Comparison of ENCODE assay signal across 27 cellular contexts in genomic region chr5:172064358-172064757, GRCh38. TPM values are rescaled to one million over a fixed set of nuclear protein-coding genes. Genes with fewer than 3 reads are reported as not detected.
A peak's percentile ranks its signal among the peaks of the same experiment; 100 is the strongest.
DNase-seq lines count a peak whose midpoint lies in the region; ATAC-seq and TF ChIP-seq lines count a peak whose summit lies in the region.
"Had no signal": no experiment of that assay in that cellular context is flagged by ENCODE, and none has a peak within 500 bp of the region (broad histone marks: within the 10 kb centered on the region; RNA-seq: fewer than 3 reads in every experiment).

No MANE protein-coding gene starts in this region.

- no peak overlapping the region for H2AFZ ChIP-seq in neural progenitor cell (replicated peaks)

- H3K79me2 ChIP-seq in neural progenitor cell (ENCODE audit: low read depth) = no peaks in the 10 kb centered on the region

- in situ Hi-C loops in GM13976 (cut with MboI; ENCODE audit: low sequenced_read_pairs, unreplicated experiment) = no loop called here

- no peak for ATAC-seq in effector memory CD8-positive, alpha-beta T cell (replicated peaks)
- no peak for ATAC-seq in heart right ventricle
- ATAC-seq in activated CD4-positive, CD25-positive, alpha-beta regulatory T cell treated with anti-CD3 and anti-CD28 coated beads, Interleukin-2, amount 50 U/mL, for 24 hours = no peak
- ATAC-seq: left lobe of liver had no signal

- DNase-seq in activated effector memory CD4-positive, alpha-beta T cell treated with anti-CD3 and anti-CD28 coated beads, Interleukin-2, amount 50 U/mL, for 16 hours = peak; percentile 42
- DNase-seq in activated effector memory CD4-positive, alpha-beta T cell treated with Interleukin-2 at 50 U/mL for 16 hours = no peak
- peak; percentile 12 for DNase-seq in GM13976 (ENCODE audit: low spot score)
- DNase-seq in effector memory CD8-positive, alpha-beta T cell = no peak
- DNase-seq in neural progenitor cell (ENCODE audit: low spot score) = no peak
- DNase-seq in heart right ventricle = no peak
- DNase-seq in kidney tubule cell (ENCODE audit: low spot score) = no peak
- DNase-seq: activated CD8-positive, alpha-beta memory T cell treated with anti-CD3 and anti-CD28 coated beads for 24 hours; activated naive CD4-positive, alpha-beta T cell treated with Interleukin-2 at 50 U/mL for 16 hours; activated T-cell treated with anti-CD3 and anti-CD28 coated beads, Interleukin-2, amount 50 U/mL, for 1 hour; DMS153; effector CD8-positive, alpha-beta T cell; erythroblast; KBM-7; NCI-H1105 treated with DMSO at 0.1 percent for 48 hours; NCI-H2029; NCI-H524 treated with DMSO at 0.1 percent for 48 hours; nucleus accumbens; OCI-M1; stimulated activated CD8-positive, alpha-beta memory T cell treated with anti-CD3 and anti-CD28 coated beads, Interleukin-4, amount 100 ng/mL, for 48 hours; thyroid gland had no signal

- WGBS in heart right ventricle, 2 donors = 94 to 95% methylated on average over 5 of the region's 5 CpGs

- TF ChIP-seq CTCF in GM13976 (IDR thresholded peaks at IDR 0.05; ENCODE audit: borderline replicate concordance, control extremely low read depth, extremely low read depth, insufficient read depth, missing control alignments) (no peak), neural progenitor cell (IDR thresholded peaks at IDR 0.05) (no peak), heart right ventricle (IDR thresholded peaks at IDR 0.05) (no peak)

- H3K4me3 Mint-ChIP-seq in effector memory CD8-positive, alpha-beta T cell = peak overlapping the region in 1 of 2 donors; percentile 20
- no peak overlapping the region for H3K4me3 Mint-ChIP-seq in neural progenitor cell

- H3K4me3 ChIP-seq in neural progenitor cell = no peak overlapping the region
- H3K4me3 ChIP-seq in heart right ventricle = no peak overlapping the region
- H3K4me3 ChIP-seq: HAP-1, prostate gland, right lobe of liver, SK-N-MC, thyroid gland had no signal

- H3K4me1 ChIP-seq in neural progenitor cell = peaks cover 17% of the 10 kb centered on the region
- H3K4me1 ChIP-seq in heart right ventricle = peaks cover 0 to 14% (median 0%) of the 10 kb centered on the region in 9 donors
- H3K4me1 ChIP-seq: HAP-1, prostate gland, right lobe of liver had no signal

- no peaks in the 10 kb centered on the region for H3K9me3 Mint-ChIP-seq in effector memory CD8-positive, alpha-beta T cell
- no peaks in the 10 kb centered on the region for H3K9me3 Mint-ChIP-seq in neural progenitor cell

- H3K9ac ChIP-seq in neural progenitor cell = no peak overlapping the region

- peaks cover 41 to 51% of the 10 kb centered on the region in 2 donors for H3K4me1 Mint-ChIP-seq in effector memory CD8-positive, alpha-beta T cell (ENCODE audit: low read depth in 2 of 2)
- peaks cover 23% of the 10 kb centered on the region for H3K4me1 Mint-ChIP-seq in neural progenitor cell

- H3K27ac ChIP-seq in neural progenitor cell (no peak overlapping the region), heart right ventricle (no peak overlapping the region)
- H3K27ac ChIP-seq: prostate gland, right lobe of liver, SK-N-MC, thyroid gland had no signal

- peak overlapping the region; percentile 77 to 94 for H3K27ac Mint-ChIP-seq in effector memory CD8-positive, alpha-beta T cell
- peak overlapping the region; percentile 93 for H3K27ac Mint-ChIP-seq in neural progenitor cell

- intact Hi-C loops in heart right ventricle (cut with DNase I) = no loop called here

- peaks cover 92% of the 10 kb centered on the region for H3K36me3 Mint-ChIP-seq in effector memory CD8-positive, alpha-beta T cell (ENCODE audit: insufficient read depth)
- H3K36me3 Mint-ChIP-seq in neural progenitor cell = peaks cover 20% of the 10 kb centered on the region

- peaks cover 10% of the 10 kb centered on the region for H3F3A ChIP-seq in neural progenitor cell (ENCODE audit: low read depth)

- H3K36me3 ChIP-seq in neural progenitor cell (no peaks in the 10 kb centered on the region), heart right ventricle (peaks cover 0 to 95% (median 12%) of the 10 kb centered on the region in 9 donors)
- H3K36me3 ChIP-seq: HAP-1, prostate gland had no signal

- H3K27me3 ChIP-seq in neural progenitor cell (no peaks in the 10 kb centered on the region), heart right ventricle (no peaks in the 10 kb centered on the region)
- H3K27me3 ChIP-seq: right lobe of liver, thyroid gland had no signal

- H4K20me1 ChIP-seq in neural progenitor cell (ENCODE audit: low read depth) = no peaks in the 10 kb centered on the region

- H3K27me3 Mint-ChIP-seq in effector memory CD8-positive, alpha-beta T cell = no peaks in the 10 kb centered on the region
- H3K27me3 Mint-ChIP-seq in neural progenitor cell (ENCODE audit: insufficient read depth, low read depth) = peaks cover 5% of the 10 kb centered on the region

- no peaks in the 10 kb centered on the region for H3K9me3 ChIP-seq in neural progenitor cell (ENCODE audit: low read depth)
- no peaks in the 10 kb centered on the region for H3K9me3 ChIP-seq in heart right ventricle
- H3K9me3 ChIP-seq: HAP-1, prostate gland, right lobe of liver, thyroid gland had no signal

- H3K4me2 ChIP-seq in neural progenitor cell = peak overlapping the region; percentile 68

RNA-seq across cellular contexts. Expression of gene FBXW11, which starts 57.9 kb away (rescaled TPM):
- 74.5 and 79.1 TPM in 2 replicates for total RNA-seq in neural progenitor cell (ENCODE audit: low replicate concordance)
- 100 to 1,000 TPM in 1 of 10 donors, 10 to 100 TPM in 9; 51.4 to 108 (median 83.3) TPM for total RNA-seq in heart right ventricle
- polyA plus RNA-seq in heart right ventricle = 10 to 100 TPM in 1 of 2 donors, 1 to 10 TPM in 1; 5.3 to 19.2 TPM

Comparison
In these comparisons a context has a peak if more than half of its experiments do, and no peak if none do; other contexts are left out.
1. DNase-seq: peak in activated effector memory CD4-positive, alpha-beta T cell treated with anti-CD3 and anti-CD28 coated beads, Interleukin-2, amount 50 U/mL, for 16 hours (single experiment) and GM13976 (single experiment); none in activated effector memory CD4-positive, alpha-beta T cell treated with Interleukin-2 at 50 U/mL for 16 hours (single experiment), effector memory CD8-positive, alpha-beta T cell (0 of 3), neural progenitor cell (single experiment), heart right ventricle (0 of 2) and kidney tubule cell (single experiment).